Comparison of ENCODE assay signal across 14 cellular contexts in genomic region chr13:73421310-73421912, GRCh38.
DNase-seq lines count a peak whose midpoint lies in the region; FAIRE-seq and TF ChIP-seq lines count a peak whose summit lies in the region.
"Had no signal": no experiment of that assay in that cellular context is flagged by ENCODE, and none has a peak within 500 bp of the region (broad histone marks: within the 10 kb centered on the region; RNA-seq: fewer than 3 reads in every experiment).

No MANE protein-coding gene starts in this region.

- H3K27me3 Mint-ChIP-seq in activated T-cell treated with anti-CD3 and anti-CD28 coated beads, Interleukin-2, amount 50 U/mL, for 24 hours: no peaks in the 10 kb centered on the region

- peak overlapping the region; percentile 40 for H3K27ac Mint-ChIP-seq in activated T-cell treated with anti-CD3 and anti-CD28 coated beads, Interleukin-2, amount 50 U/mL, for 24 hours
- H3K27ac Mint-ChIP-seq: natural killer cell treated with Interleukin-12 subunit alpha and Interleukin-12 subunit beta and Interleukin-15 and Interleukin-18, amount 100 ng/mL, for 72 hours had no signal

- FAIRE-seq in H54 (lab: Jason Lieb, UNC) (peak; percentile 27), D721Med (lab: Jason Lieb, UNC) (no peak)

- H3K36me3 Mint-ChIP-seq in activated T-cell treated with anti-CD3 and anti-CD28 coated beads, Interleukin-2, amount 50 U/mL, for 24 hours (ENCODE audit: low read depth): no peaks in the 10 kb centered on the region
- H3K36me3 Mint-ChIP-seq: natural killer cell treated with Interleukin-12 subunit alpha and Interleukin-12 subunit beta and Interleukin-15 and Interleukin-18, amount 100 ng/mL, for 72 hours had no signal

- peak overlapping the region; percentile 74 for H3K27ac ChIP-seq in ACC112 (ENCODE audit: low read depth, low read length)
- H3K27ac ChIP-seq: vagina had no signal

- H3K36me3 ChIP-seq in ACC112 (ENCODE audit: insufficient read depth, low read length): no peaks in the 10 kb centered on the region
- H3K36me3 ChIP-seq: vagina had no signal

- H3K27me3 ChIP-seq in ACC112 (ENCODE audit: insufficient read depth, low read length): no peaks in the 10 kb centered on the region
- H3K27me3 ChIP-seq: vagina had no signal

- no peaks in the 10 kb centered on the region for H3K79me2 ChIP-seq in ACC112 (ENCODE audit: control insufficient read depth, insufficient read depth, low read length, unreplicated experiment)

- peaks cover 9% of the 10 kb centered on the region for H3K4me1 ChIP-seq in ACC112 (ENCODE audit: control insufficient read depth, insufficient read depth, low read length, unreplicated experiment)
- H3K4me1 ChIP-seq: vagina had no signal

- no peak overlapping the region for H3K4me3 Mint-ChIP-seq in activated T-cell treated with anti-CD3 and anti-CD28 coated beads, Interleukin-2, amount 50 U/mL, for 24 hours
- H3K4me3 Mint-ChIP-seq: natural killer cell treated with Interleukin-12 subunit alpha and Interleukin-12 subunit beta and Interleukin-15 and Interleukin-18, amount 100 ng/mL, for 72 hours had no signal

- peak overlapping the region; percentile 8 for H2AFZ ChIP-seq in ACC112 (ENCODE audit: low read length, unreplicated experiment)

- TF ChIP-seq CTCF in D721Med (IDR thresholded peaks at IDR 0.05; ENCODE audit: insufficient read depth, missing control alignments): no peak

- no peak overlapping the region for H3K4me3 ChIP-seq in ACC112 (ENCODE audit: low read depth, low read length)
- H3K4me3 ChIP-seq: vagina had no signal

- DNase-seq in H54 (ENCODE audit: insufficient read length, low spot score) (no peak), kidney tubule cell (ENCODE audit: low spot score) (peak; percentile 94), NOMO-1 (lab: John Stamatoyannopoulos, UW; ENCODE audit: unreplicated experiment in 2 of 2) (no peak), D721Med (ENCODE audit: insufficient read length, low spot score) (no peak), CD1c-positive myeloid dendritic cell (ENCODE audit: extremely low spot score) (no peak), GOT3 (lab: John Stamatoyannopoulos, UW) (no peak)
- DNase-seq in activated T-cell treated with anti-CD3 and anti-CD28 coated beads, Interleukin-2, amount 50 U/mL, for 24 hours: no peak
- DNase-seq: activated gamma-delta T cell, COR-L47, Kasumi-1, NCI-H774 had no signal

- peaks cover 20% of the 10 kb centered on the region for H3K4me1 Mint-ChIP-seq in activated T-cell treated with anti-CD3 and anti-CD28 coated beads, Interleukin-2, amount 50 U/mL, for 24 hours (ENCODE audit: low read depth)

- no peaks in the 10 kb centered on the region for H3K9me3 Mint-ChIP-seq in activated T-cell treated with anti-CD3 and anti-CD28 coated beads, Interleukin-2, amount 50 U/mL, for 24 hours
- H3K9me3 Mint-ChIP-seq: natural killer cell treated with Interleukin-12 subunit alpha and Interleukin-12 subunit beta and Interleukin-15 and Interleukin-18, amount 100 ng/mL, for 72 hours had no signal

- no peak for TF ChIP-seq POLR2A in H54 (IDR thresholded peaks at IDR 0.05; ENCODE audit: low read depth, low read length)
